9 cellular contexts compared by ENCODE assay signal in genomic region chr2:95525294-95526035, GRCh38. TPM values are rescaled to one million over a fixed set of nuclear protein-coding genes. Genes with fewer than 3 reads are reported as not detected.
DNase-seq lines count a peak whose midpoint lies in the region; ATAC-seq, FAIRE-seq and TF ChIP-seq lines count a peak whose summit lies in the region.
"Had no signal": no experiment of that assay in that cellular context is flagged by ENCODE, and none has a peak within 500 bp of the region (broad histone marks: within the 10 kb centered on the region; RNA-seq: fewer than 3 reads in every experiment).

No MANE protein-coding gene starts in this region.

- ATAC-seq in pancreas = peak in 1 of 4 donors; percentile 19
- no peak for ATAC-seq in GM21717 (IDR thresholded peaks at IDR 0.05; ENCODE audit: unreplicated experiment)
- no peak for ATAC-seq in GM19328 (IDR thresholded peaks at IDR 0.05; ENCODE audit: unreplicated experiment)

- TF ChIP-seq CTCF in Caco-2 (IDR thresholded peaks at IDR 0.05; ENCODE audit: insufficient read depth in 1 of 2, low read depth in 1 of 2, low read length in 1 of 2, severe bottlenecking in 1 of 2, unreplicated experiment in 1 of 2) (no peak), pancreas (IDR thresholded peaks at IDR 0.05) (no peak), smooth muscle cell (IDR thresholded peaks at IDR 0.05; ENCODE audit: borderline replicate concordance, insufficient read depth, poor library complexity, severe bottlenecking) (no peak)

- FAIRE-seq in pancreas (lab: Jason Lieb, UNC) = no peak

- no peak overlapping the region for H3K27ac ChIP-seq in duodenal mucosa (ENCODE audit: low read depth, low read length)
- peak overlapping the region in 3 of 4 donors; percentile 80 to 87 (median 83) for H3K27ac ChIP-seq in pancreas
- H3K27ac ChIP-seq in smooth muscle cell (ENCODE audit: low read depth) = no peak overlapping the region

- H3K9me3 ChIP-seq in Caco-2 = no peaks in the 10 kb centered on the region
- no peaks in the 10 kb centered on the region for H3K9me3 ChIP-seq in duodenal mucosa (ENCODE audit: control insufficient read depth in 1 of 2, low read length in 2 of 2)
- H3K9me3 ChIP-seq in pancreas = no peaks in the 10 kb centered on the region
- H3K9me3 ChIP-seq in smooth muscle cell (replicated peaks; ENCODE audit: low read depth) = no peaks in the 10 kb centered on the region

- CTCF ChIA-PET in Caco-2 (lab: Charles Lee) = interaction anchor here (0.9 kb wide), 1 partner anchor 136 kb away, joined by 3 read pairs; no protein-coding TSS in a partner anchor

- 87 to 89% methylated on average over 38 to 41 of the region's 41 CpGs for WGBS in pancreas, 2 donors
- WGBS in smooth muscle cell (ENCODE audit: low lambda C conversion rate) = 88% methylated on average over 39 of the region's 41 CpGs

- H3K9me3 Mint-ChIP-seq in Caco-2 (ENCODE audit: unreplicated experiment) = no peaks in the 10 kb centered on the region

- H3K27ac Mint-ChIP-seq in Caco-2 (ENCODE audit: unreplicated experiment) = peak overlapping the region; percentile 74

- H3K9ac ChIP-seq in duodenal mucosa (ENCODE audit: low read depth in 1 of 2, low read length in 2 of 2) = peak overlapping the region; percentile 10 to 74
- H3K9ac ChIP-seq in smooth muscle cell (ENCODE audit: low read depth) = no peak overlapping the region

- POLR2A ChIA-PET in Caco-2 (lab: Charles Lee) = no interaction called here

- H3K36me3 ChIP-seq in Caco-2 (ENCODE audit: control insufficient read depth, insufficient read depth, low read length) (no peaks in the 10 kb centered on the region), duodenal mucosa (ENCODE audit: control insufficient read depth in 1 of 2, insufficient read depth in 2 of 2, low read length in 2 of 2) (peaks cover 0 to 6% of the 10 kb centered on the region in 2 donors), pancreas (no peaks in the 10 kb centered on the region), smooth muscle cell (ENCODE audit: low read depth) (no peaks in the 10 kb centered on the region)

- no peak overlapping the region for H3K4me2 ChIP-seq in smooth muscle cell

- H3K27me3 ChIP-seq in Caco-2 (replicated peaks; ENCODE audit: control insufficient read depth, insufficient read depth, low read length) = no peaks in the 10 kb centered on the region
- H3K27me3 ChIP-seq in duodenal mucosa (ENCODE audit: control insufficient read depth in 1 of 2, insufficient read depth in 2 of 2, low read length in 2 of 2) = no peaks in the 10 kb centered on the region
- no peaks in the 10 kb centered on the region for H3K27me3 ChIP-seq in pancreas
- H3K27me3 ChIP-seq in smooth muscle cell (ENCODE audit: low read depth) = no peaks in the 10 kb centered on the region

- H3K4me1 Mint-ChIP-seq in Caco-2 (ENCODE audit: low read depth, unreplicated experiment) = peaks cover 7% of the 10 kb centered on the region

- H3K27me3 Mint-ChIP-seq in Caco-2 (ENCODE audit: insufficient read depth, unreplicated experiment) = peaks cover 2% of the 10 kb centered on the region

- peak overlapping the region; percentile 65 for H3K4me3 ChIP-seq in Caco-2 (ENCODE audit: low read depth, low read length)
- H3K4me3 ChIP-seq in duodenal mucosa (ENCODE audit: low read depth in 1 of 2, low read length in 2 of 2) = peak overlapping the region; percentile 79 to 80
- peak overlapping the region in 2 of 4 donors; percentile 89 to 91 for H3K4me3 ChIP-seq in pancreas
- H3K4me3 ChIP-seq in smooth muscle cell = no peak overlapping the region

- intact Hi-C loops in Caco-2 (cut with micrococcal nuclease; ENCODE audit: unreplicated experiment) (no loop called here), pancreas (cut with DNase I) (no loop called here)

- no peaks in the 10 kb centered on the region for H4K20me1 ChIP-seq in smooth muscle cell (ENCODE audit: low read depth)

- H2AFZ ChIP-seq in smooth muscle cell (ENCODE audit: low read depth) = no peak overlapping the region

- no TSS peak for BruUV-seq in Caco-2 (replicated peaks; lab: Mats Ljungman, UMichigan)

- H3K79me2 ChIP-seq in smooth muscle cell (ENCODE audit: low read depth) = no peaks in the 10 kb centered on the region

- H3F3A ChIP-seq in smooth muscle cell (ENCODE audit: low read depth) = no peaks in the 10 kb centered on the region

- H3K36me3 Mint-ChIP-seq in Caco-2 (ENCODE audit: insufficient read depth, unreplicated experiment) = no peaks in the 10 kb centered on the region

- peak overlapping the region; percentile 90 for H3K4me3 Mint-ChIP-seq in Caco-2 (ENCODE audit: unreplicated experiment)

- DNase-seq in Caco-2 (peak; percentile 40 to 55), NCI-H1417 treated with DMSO at 0.1 percent for 48 hours (lab: John Stamatoyannopoulos, UW) (peak; percentile 43), pancreas (peak in 5 of 6 donors; percentile 4 to 65 (median 38)), smooth muscle cell (lab: John Stamatoyannopoulos, UW; ENCODE audit: unreplicated experiment) (no peak), CD1c-positive myeloid dendritic cell (ENCODE audit: extremely low spot score) (no peak)

- no peaks in the 10 kb centered on the region for H3K4me1 ChIP-seq in Caco-2
- peaks cover 0 to 15% of the 10 kb centered on the region in 2 donors for H3K4me1 ChIP-seq in duodenal mucosa (ENCODE audit: control insufficient read depth in 1 of 2, insufficient read depth in 2 of 2, low read length in 2 of 2)
- H3K4me1 ChIP-seq in pancreas = peaks cover 0 to 9% (median 0%) of the 10 kb centered on the region in 3 donors
- H3K4me1 ChIP-seq in smooth muscle cell (ENCODE audit: low read depth) = no peaks in the 10 kb centered on the region

RNA-seq across cellular contexts. Expression of gene TRIM43B, which starts 40.9 kb away (rescaled TPM):
- not detected in 2 replicates for total RNA-seq in Caco-2 (2022)
- total RNA-seq in pancreas = not detected
- not detected for polyA plus RNA-seq in pancreas
- total RNA-seq in smooth muscle cell = not detected in 2 replicates
- polyA plus RNA-seq in smooth muscle cell = not detected in 2 replicates
- total RNA-seq: activated CD8-positive, alpha-beta memory T cell treated with anti-CD3 and anti-CD28 coated beads for 36 hours had no signal

Comparison
In these comparisons a context has a peak if more than half of its experiments do, and no peak if none do; other contexts are left out.
1. DNase-seq: peak in Caco-2 (2 of 2), NCI-H1417 treated with DMSO at 0.1 percent for 48 hours (single experiment) and pancreas (5 of 6); none in smooth muscle cell (single experiment) and CD1c-positive myeloid dendritic cell (single experiment).
2. H3K27ac ChIP-seq: peak in pancreas (3 of 4); none in duodenal mucosa (single experiment) and smooth muscle cell (single experiment).